14 cellular contexts compared by ENCODE assay signal in the genomic region with DNA sequence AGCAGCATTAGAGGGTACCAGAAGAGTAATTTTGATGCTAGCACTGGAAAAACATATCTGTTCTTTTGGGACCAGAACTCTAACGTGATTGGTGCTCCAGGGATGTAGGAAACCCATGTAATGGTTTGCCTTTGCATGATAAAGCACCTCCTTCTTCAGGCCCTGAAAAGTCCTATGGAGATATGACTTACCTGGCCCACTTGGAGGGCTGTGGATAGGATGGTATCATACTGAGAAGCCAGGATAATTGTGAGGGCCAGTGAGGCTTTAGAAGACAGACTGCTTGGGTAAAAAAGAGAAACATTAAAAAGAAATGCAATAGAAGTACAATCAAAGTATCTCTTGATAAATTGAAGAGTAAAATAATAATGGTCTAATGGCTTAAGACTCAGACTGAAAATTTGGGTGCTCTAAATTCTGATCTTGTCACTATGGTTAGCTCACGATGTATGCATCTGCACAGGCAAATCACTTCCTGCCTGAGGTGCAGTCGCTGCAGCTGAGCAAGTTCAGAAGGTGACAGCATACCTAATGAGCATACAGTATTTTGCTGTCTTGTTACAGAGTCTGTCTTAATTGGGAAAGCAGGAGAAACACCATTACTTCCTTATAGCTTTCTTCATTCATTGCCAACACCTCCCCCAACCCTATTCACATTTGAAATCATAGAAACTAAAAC.
DNase-seq lines count a peak whose midpoint lies in the region; ATAC-seq and TF ChIP-seq lines count a peak whose summit lies in the region.
"Had no signal": no experiment of that assay in that cellular context is flagged by ENCODE, and none has a peak within 500 bp of the region (broad histone marks: within the 10 kb centered on the region; RNA-seq: fewer than 3 reads in every experiment).

No MANE protein-coding gene starts in this region.

- no peak overlapping the region for H3K4me3 ChIP-seq in GM06990 (replicated peaks; ENCODE audit: low read depth, low read length)
- H3K4me3 ChIP-seq in CD8-positive, alpha-beta T cell (ENCODE audit: low read depth, low read length): no peak overlapping the region

- ATAC-seq in GM19043 (IDR thresholded peaks at IDR 0.05; ENCODE audit: low read depth, unreplicated experiment): peak; percentile 90
- ATAC-seq in HG02623 (IDR thresholded peaks at IDR 0.05; ENCODE audit: unreplicated experiment): peak; percentile 98
- peak; percentile 99 for ATAC-seq in HG03520 (IDR thresholded peaks at IDR 0.05; ENCODE audit: unreplicated experiment)
- no peak for ATAC-seq in T-cell (replicated peaks in 1 of 4)
- ATAC-seq in CD8-positive, alpha-beta T cell: no peak
- ATAC-seq: left lobe of liver, T-helper 17 cell had no signal

- H3K36me3 ChIP-seq in GM06990 (ENCODE audit: control insufficient read depth, insufficient read depth, low read length): no peaks in the 10 kb centered on the region
- H3K36me3 ChIP-seq in CD8-positive, alpha-beta T cell (ENCODE audit: insufficient read depth, low read length): no peaks in the 10 kb centered on the region

- H3K4me1 Mint-ChIP-seq in T-cell: no peaks in the 10 kb centered on the region
- H3K4me1 Mint-ChIP-seq in CD8-positive, alpha-beta T cell (ENCODE audit: low read depth): no peaks in the 10 kb centered on the region
- H3K4me1 Mint-ChIP-seq: T-helper 17 cell had no signal

- H3K36me3 Mint-ChIP-seq in T-cell: no peaks in the 10 kb centered on the region
- H3K36me3 Mint-ChIP-seq in CD8-positive, alpha-beta T cell: no peaks in the 10 kb centered on the region
- H3K36me3 Mint-ChIP-seq: brain had no signal

- intact Hi-C loops in CD8-positive, alpha-beta T cell (cut with DNase I, micrococcal nuclease): no loop called here

- DNase-seq in GM06990 (ENCODE audit: extremely low read depth, insufficient read length) (peak; percentile 44), medulla oblongata (ENCODE audit: extremely low spot score) (no peak), T-cell (no peak)
- DNase-seq in CD8-positive, alpha-beta T cell: no peak
- DNase-seq in activated naive CD4-positive, alpha-beta T cell treated with anti-CD3 and anti-CD28 coated beads, Interleukin-2, amount 50 U/mL, for 16 hours: no peak
- DNase-seq: IMR-90, NCI-H774, T-helper 17 cell had no signal

- no peaks in the 10 kb centered on the region for H3K27me3 Mint-ChIP-seq in T-cell
- H3K27me3 Mint-ChIP-seq in CD8-positive, alpha-beta T cell (ENCODE audit: low read depth): no peaks in the 10 kb centered on the region
- H3K27me3 Mint-ChIP-seq: brain, T-helper 17 cell had no signal

- no peak overlapping the region for H3K27ac ChIP-seq in CD8-positive, alpha-beta T cell (ENCODE audit: low read depth, low read length)
- H3K27ac ChIP-seq: parathyroid adenoma had no signal

- no peaks in the 10 kb centered on the region for H3K27me3 ChIP-seq in GM06990 (replicated peaks; ENCODE audit: control insufficient read depth, insufficient read depth, low read length)
- no peaks in the 10 kb centered on the region for H3K27me3 ChIP-seq in CD8-positive, alpha-beta T cell (ENCODE audit: insufficient read depth, low read length)

- POLR2A ChIA-PET in T-cell (lab: Charles Lee): no interaction called here
- POLR2A ChIA-PET in CD8-positive, alpha-beta T cell (lab: Charles Lee): no interaction called here

- CTCF ChIA-PET in T-cell (lab: Charles Lee): no interaction called here
- CTCF ChIA-PET in CD8-positive, alpha-beta T cell (lab: Charles Lee): no interaction called here

- H3K9me3 Mint-ChIP-seq in T-cell: peaks cover 0 to 6% (median 3%) of the 10 kb centered on the region in 3 donors
- peaks cover 18% of the 10 kb centered on the region for H3K9me3 Mint-ChIP-seq in CD8-positive, alpha-beta T cell

- no peak overlapping the region for H3K4me3 Mint-ChIP-seq in T-cell
- no peak overlapping the region for H3K4me3 Mint-ChIP-seq in CD8-positive, alpha-beta T cell
- H3K4me3 Mint-ChIP-seq: brain, T-helper 17 cell had no signal

- no peak overlapping the region for H3K27ac Mint-ChIP-seq in T-cell
- no peak overlapping the region for H3K27ac Mint-ChIP-seq in CD8-positive, alpha-beta T cell
- H3K27ac Mint-ChIP-seq: brain, T-helper 17 cell had no signal

- TF ChIP-seq CTCF in GM06990 (IDR thresholded peaks at IDR 0.05; ENCODE audit: insufficient read depth, low read length, poor library complexity, severe bottlenecking): no peak
- TF ChIP-seq CTCF in CD8-positive, alpha-beta T cell (IDR thresholded peaks at IDR 0.05): no peak

- no peaks in the 10 kb centered on the region for H3K9me3 ChIP-seq in CD8-positive, alpha-beta T cell (ENCODE audit: low read length)

- no peaks in the 10 kb centered on the region for H3K4me1 ChIP-seq in CD8-positive, alpha-beta T cell (ENCODE audit: insufficient read depth, low read length)
- H3K4me1 ChIP-seq: parathyroid adenoma had no signal

Comparison
In these comparisons a context has a peak if more than half of its experiments do, and no peak if none do; other contexts are left out.
1. ATAC-seq: peak in GM19043 (single experiment), HG02623 (single experiment) and HG03520 (single experiment); none in T-cell (0 of 4) and CD8-positive, alpha-beta T cell (single experiment).